ENCODE assay signal across 8 cellular contexts in genomic region chr14:63727231-63727735, GRCh38. TPM values are rescaled to one million over a fixed set of nuclear protein-coding genes. Genes with fewer than 3 reads are reported as not detected.
DNase-seq lines count a peak whose midpoint lies in the region; ATAC-seq and TF ChIP-seq lines count a peak whose summit lies in the region.

No MANE protein-coding gene starts in this region.

- H3K27ac ChIP-seq in BLaER1 treated with 17β-estradiol and CSF1 and Interleukin-3, amounts not matched to agents 10 nM and 100 nM: peak overlapping the region; percentile 79 to 94 (median 90)
- H3K27ac ChIP-seq in brain microvascular endothelial cell: peak overlapping the region; percentile 31
- peak overlapping the region; percentile 86 to 93 (median 93) for H3K27ac ChIP-seq in sigmoid colon

- TF ChIP-seq CTCF in brain microvascular endothelial cell (IDR thresholded peaks at IDR 0.05; ENCODE audit: low read depth, low read length, missing control alignments): no peak
- TF ChIP-seq CTCF in sigmoid colon (IDR thresholded peaks at IDR 0.05): no peak

- peaks cover 0 to 5% (median 0%) of the 10 kb centered on the region in 11 experiments; a peak in 3 of 22 replicates for H3K36me3 ChIP-seq in BLaER1 treated with 17β-estradiol and CSF1 and Interleukin-3, amounts not matched to agents 10 nM and 100 nM
- H3K36me3 ChIP-seq in brain microvascular endothelial cell (replicated peaks) (no peaks in the 10 kb centered on the region), sigmoid colon (no peaks in the 10 kb centered on the region)

- H3K27me3 ChIP-seq in BLaER1 treated with 17β-estradiol and CSF1 and Interleukin-3, amounts not matched to agents 10 nM and 100 nM: no peaks in the 10 kb centered on the region
- H3K27me3 ChIP-seq in brain microvascular endothelial cell (replicated peaks): no peaks in the 10 kb centered on the region
- no peaks in the 10 kb centered on the region for H3K27me3 ChIP-seq in sigmoid colon

- peak overlapping the region; percentile 85 to 98 (median 93) for H3K9ac ChIP-seq in BLaER1 treated with 17β-estradiol and CSF1 and Interleukin-3, amounts not matched to agents 10 nM and 100 nM

- in situ Hi-C loops in brain microvascular endothelial cell (cut with HindIII; ENCODE audit: low pct_ligation_motif_present, low sequenced_read_pairs): no loop called here

- H3K4me3 ChIP-seq in BLaER1 treated with 17β-estradiol and CSF1 and Interleukin-3, amounts not matched to agents 10 nM and 100 nM: peak overlapping the region; percentile 78 to 98 (median 92)
- H3K4me3 ChIP-seq in brain microvascular endothelial cell (ENCODE audit: low read depth, low read length) (peak overlapping the region; percentile 80), sigmoid colon (peak overlapping the region; percentile 92 to 100 (median 96))

- WGBS in sigmoid colon, 2 donors: 0% methylated on average over 45 of the region's 45 CpGs

- intact Hi-C loops in sigmoid colon (cut with DNase I): loop anchor here (5.0 to 10.0 kb wide), 5 partner anchors 85 to 1368 kb away; partner anchors contain the start of genes PPP2R5E, SYNE2 and WDR89

- no peaks in the 10 kb centered on the region for H3K9me3 ChIP-seq in BLaER1 treated with 17β-estradiol and CSF1 and Interleukin-3, amounts not matched to agents 10 nM and 100 nM (replicated peaks in 1 of 11)
- H3K9me3 ChIP-seq in sigmoid colon: no peaks in the 10 kb centered on the region

- peak; percentile 23 for ATAC-seq in GM18861 (IDR thresholded peaks at IDR 0.05; ENCODE audit: unreplicated experiment)
- peak; percentile 37 for ATAC-seq in HG03039 (IDR thresholded peaks at IDR 0.05; ENCODE audit: unreplicated experiment)

- no peak for TF ChIP-seq EP300 in sigmoid colon (IDR thresholded peaks at IDR 0.05)

- peak overlapping the region; percentile 85 to 99 (median 95) for H3K4me2 ChIP-seq in BLaER1 treated with 17β-estradiol and CSF1 and Interleukin-3, amounts not matched to agents 10 nM and 100 nM

- H4K20me1 ChIP-seq in BLaER1 treated with 17β-estradiol and CSF1 and Interleukin-3, amounts not matched to agents 10 nM and 100 nM: peaks cover 0 to 31% (median 17%) of the 10 kb centered on the region in 11 experiments; a peak in 14 of 22 replicates

- peaks cover 20 to 34% (median 28%) of the 10 kb centered on the region in 10 experiments for H3K4me1 ChIP-seq in BLaER1 treated with 17β-estradiol and CSF1 and Interleukin-3, amounts not matched to agents 10 nM and 100 nM
- peaks cover 0 to 25% (median 17%) of the 10 kb centered on the region in 4 donors for H3K4me1 ChIP-seq in sigmoid colon

- no peak for TF ChIP-seq POLR2A in sigmoid colon (IDR thresholded peaks at IDR 0.05)

- DNase-seq in OCI-M1 (lab: John Stamatoyannopoulos, UW): peak; percentile 39
- peak; percentile 18 for DNase-seq in brain microvascular endothelial cell
- peak; percentile 75 for DNase-seq in iPS-NIHi11 (ENCODE audit: low spot score)
- DNase-seq in sigmoid colon: peak; percentile 74
- no peak for DNase-seq in T1000 (lab: John Stamatoyannopoulos, UW)

RNA-seq across cellular contexts. Expression of gene SGPP1, which starts 0.6 kb away (rescaled TPM):
- 10 to 100 TPM; 18.2 to 20.9 (median 18.9) TPM for total RNA-seq in sigmoid colon
- 10 to 100 TPM in 1 of 3 donors, 1 to 10 TPM in 2; 2.4 to 11.4 (median 3.9) TPM for polyA plus RNA-seq in sigmoid colon

Comparison
In these comparisons a context has a peak if more than half of its experiments do, and no peak if none do; other contexts are left out.
1. H3K27ac ChIP-seq: peak in every context shown above with its lines; median percentile 93 in sigmoid colon; 90 in BLaER1 treated with 17β-estradiol and CSF1 and Interleukin-3, amounts not matched to agents 10 nM and 100 nM; 31 in brain microvascular endothelial cell.